18 cellular contexts compared by ENCODE assay signal in the genomic region with DNA sequence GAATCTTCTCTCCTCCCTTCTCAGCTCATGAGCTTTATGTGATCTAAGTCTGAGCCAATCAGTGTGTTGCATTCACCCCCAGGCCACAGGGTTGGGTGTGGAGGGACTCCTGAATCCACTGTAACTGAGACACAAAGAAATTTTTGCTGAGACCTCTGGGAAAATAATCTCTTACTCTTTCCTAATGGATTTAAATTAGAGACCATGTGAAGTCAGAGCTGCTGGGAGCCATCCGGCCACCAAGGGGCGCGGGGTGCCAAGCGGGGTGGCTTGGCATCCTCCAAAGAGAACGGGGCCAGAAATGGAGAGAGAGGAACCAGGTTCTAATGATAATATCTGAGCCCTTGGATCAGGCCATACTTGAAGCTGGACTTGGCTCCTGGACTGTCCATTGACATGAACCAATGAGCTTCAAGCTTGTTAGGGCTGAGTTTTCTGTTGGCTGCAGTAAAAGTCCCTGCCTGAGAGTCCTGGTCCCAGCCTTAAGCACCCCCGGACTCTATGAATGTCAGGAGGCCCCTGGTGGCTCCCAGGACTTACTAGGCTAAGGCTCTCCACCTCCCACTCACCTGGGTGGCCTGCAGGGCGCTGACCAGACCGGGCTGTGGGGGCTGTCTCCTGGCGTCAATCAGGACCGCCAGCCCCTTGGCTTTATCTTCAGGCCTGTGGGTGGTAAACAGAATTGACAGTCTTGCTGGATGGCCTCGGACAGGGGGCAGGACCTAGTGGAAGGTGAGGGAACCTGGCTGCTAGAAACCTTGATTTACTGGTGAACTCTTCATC. TPM values are rescaled to one million over a fixed set of nuclear protein-coding genes. Genes with fewer than 3 reads are reported as not detected.
"Had no signal": no experiment of that assay in that cellular context is flagged by ENCODE, and none has a peak within 500 bp of the region (broad histone marks: within the 10 kb centered on the region; RNA-seq: fewer than 3 reads in every experiment).

No MANE protein-coding gene starts in this region.

- H3K27ac ChIP-seq: colonic mucosa, foreskin keratinocyte, left lung, lower lobe of right lung, tibial nerve had no signal

- H3K27ac Mint-ChIP-seq: immature natural killer cell; memory B cell; mesothelial cell of epicardium; natural killer cell; stimulated activated memory B cell treated with anti-CD40 and anti-IgM and Interleukin-4, amounts not matched to agents 10 μg/mL and 1 μg/mL and 100 μg/mL, for 72 hours; stimulated activated naive CD8-positive, alpha-beta T cell treated with anti-CD3 and anti-CD28 coated beads, Interleukin-15, Interleukin-2, amounts not matched to agents 100 ng/mL and 50 ng/mL, for 24 hours had no signal

- H3K4me3 ChIP-seq: colonic mucosa, left lung, lower lobe of right lung, tibial nerve had no signal

- H3K27me3 ChIP-seq: colonic mucosa, tibial nerve had no signal

- H3K36me3 Mint-ChIP-seq: immature natural killer cell; memory B cell; mesothelial cell of epicardium; natural killer cell; stimulated activated memory B cell treated with anti-CD40 and anti-IgM and Interleukin-4, amounts not matched to agents 10 μg/mL and 1 μg/mL and 100 μg/mL, for 72 hours had no signal

- H3K4me3 Mint-ChIP-seq: immature natural killer cell; memory B cell; mesothelial cell of epicardium; natural killer cell; stimulated activated memory B cell treated with anti-CD40 and anti-IgM and Interleukin-4, amounts not matched to agents 10 μg/mL and 1 μg/mL and 100 μg/mL, for 72 hours; stimulated activated naive CD8-positive, alpha-beta T cell treated with anti-CD3 and anti-CD28 coated beads, Interleukin-15, Interleukin-2, amounts not matched to agents 100 ng/mL and 50 ng/mL, for 24 hours had no signal

- FAIRE-seq: endothelial cell of umbilical vein, keratinocyte had no signal

- DNase-seq: cerebellar nuclear complex; colonic mucosa; foreskin keratinocyte; immature natural killer cell; lower lobe of right lung; natural killer cell; posterior cingulate gyrus; stimulated activated CD4-positive, alpha-beta T cell treated with anti-CD3 and anti-CD28 coated beads, Interleukin-15, amount 100 ng/mL, for 24 hours; stimulated activated CD4-positive, alpha-beta T cell treated with anti-CD3 and anti-CD28 coated beads, Interleukin-1b, Interleukin-23, amount 100 ng/mL, for 48 hours; stimulated activated CD4-positive, alpha-beta T cell treated with anti-CD3 and anti-CD28 coated beads, Interleukin-4, amount 100 ng/mL, for 24 hours had no signal

- H3K4me1 Mint-ChIP-seq: mesothelial cell of epicardium; stimulated activated memory B cell treated with anti-CD40 and anti-IgM and Interleukin-4, amounts not matched to agents 10 μg/mL and 1 μg/mL and 100 μg/mL, for 72 hours had no signal

- H3K9me3 Mint-ChIP-seq: memory B cell; mesothelial cell of epicardium; natural killer cell; stimulated activated memory B cell treated with anti-CD40 and anti-IgM and Interleukin-4, amounts not matched to agents 10 μg/mL and 1 μg/mL and 100 μg/mL, for 72 hours; stimulated activated naive CD8-positive, alpha-beta T cell treated with anti-CD3 and anti-CD28 coated beads, Interleukin-15, Interleukin-2, amounts not matched to agents 100 ng/mL and 50 ng/mL, for 24 hours had no signal

- H3K4me1 ChIP-seq: colonic mucosa, foreskin keratinocyte, lower lobe of right lung had no signal

- H3K9me3 ChIP-seq: colonic mucosa, left lung, lower lobe of right lung, tibial nerve had no signal

- H3K36me3 ChIP-seq: colonic mucosa, left lung, lower lobe of right lung had no signal

RNA-seq across cellular contexts. Expression of gene KIAA1755, which starts 32.8 kb away (rescaled TPM):
- total RNA-seq: natural killer cell had no signal
- polyA plus RNA-seq: immature natural killer cell, keratinocyte had no signal
